ENCODE assay signal across 8 cellular contexts in genomic region chr7:134513169-134513752, GRCh38. TPM values are rescaled to one million over a fixed set of nuclear protein-coding genes. Genes with fewer than 3 reads are reported as not detected.
A peak's percentile ranks its signal among the peaks of the same experiment; 100 is the strongest.
DNase-seq lines count a peak whose midpoint lies in the region; ATAC-seq and TF ChIP-seq lines count a peak whose summit lies in the region.

No MANE protein-coding gene starts in this region.

- DNase-seq in Caki2 (ENCODE audit: low read depth) (peak; percentile 55), NCI-H2171 (lab: John Stamatoyannopoulos, UW) (peak; percentile 16), fibroblast of peridontal ligament (ENCODE audit: extremely low read depth) (peak; percentile 70), osteoblast (ENCODE audit: insufficient read length, low spot score, missing footprints) (peak; percentile 30)
- peak; percentile 61 for DNase-seq in activated CD8-positive, alpha-beta memory T cell treated with anti-CD3 and anti-CD28 coated beads for 24 hours
- no peak for DNase-seq in NK-92 treated with Interleukin-12 subunit alpha and Interleukin-12 subunit beta, amount 100 ng/mL, for 24 hours (lab: John Stamatoyannopoulos, UW)

- H3K9me3 ChIP-seq in osteoblast (ENCODE audit: low read depth, low read length): no peaks in the 10 kb centered on the region

- no peaks in the 10 kb centered on the region for H3K79me2 ChIP-seq in osteoblast (ENCODE audit: insufficient read depth, low read length)

- H4K20me1 ChIP-seq in osteoblast (ENCODE audit: insufficient read depth, low read length): no peaks in the 10 kb centered on the region

- in situ Hi-C loops in Caki2 (cut with HindIII; ENCODE audit: low pct_unique_long_range_greater_than_20kb, low sequenced_read_pairs): no loop called here

- no peaks in the 10 kb centered on the region for H3K27me3 ChIP-seq in osteoblast (ENCODE audit: insufficient read depth, low read length)

- no peak overlapping the region for H3K4me3 ChIP-seq in osteoblast (ENCODE audit: insufficient read depth, low read length)

- TF ChIP-seq CTCF in osteoblast (IDR thresholded peaks at IDR 0.05; ENCODE audit: extremely low read depth, low read depth, low read length): peak; percentile 69

- H3K27ac ChIP-seq in osteoblast (ENCODE audit: low read depth, low read length): no peak overlapping the region

- peak; percentile 49 for ATAC-seq in GM19467 (IDR thresholded peaks at IDR 0.05; ENCODE audit: unreplicated experiment)
- no peak for ATAC-seq in GM21723 (IDR thresholded peaks at IDR 0.05; ENCODE audit: unreplicated experiment)

- no peak overlapping the region for H3K4me2 ChIP-seq in osteoblast (ENCODE audit: insufficient read depth, low read length)

- H2AFZ ChIP-seq in osteoblast (ENCODE audit: low read length): no peak overlapping the region

- no peaks in the 10 kb centered on the region for H3K36me3 ChIP-seq in osteoblast (ENCODE audit: insufficient read depth, low read length)

- H3K4me1 ChIP-seq in osteoblast (ENCODE audit: insufficient read depth, low read length): peaks cover 23% of the 10 kb centered on the region

RNA-seq across cellular contexts. Expression of gene AKR1B10, which starts 14.1 kb away (rescaled TPM):
- 4,788 and 4,821 TPM in 2 replicates for total RNA-seq in Caki2 (2014; rRNA removed; shearing (Covaris generic); ENCODE audit: low replicate concordance)
- 1.4 and 2.4 TPM in 2 replicates for total RNA-seq in osteoblast

RNA-seq across cellular contexts. Expression of gene AKR1B15, which starts 35.6 kb away (rescaled TPM):
- total RNA-seq in Caki2 (2014; rRNA removed; shearing (Covaris generic); ENCODE audit: low replicate concordance): 0.72 and 4.3 TPM in 2 replicates
- total RNA-seq in osteoblast: 0.29 and 0.36 TPM in 2 replicates

RNA-seq across cellular contexts. Expression of gene AKR1B1, which starts 54.4 kb away (rescaled TPM):
- total RNA-seq in Caki2 (2014; rRNA removed; shearing (Covaris generic); ENCODE audit: low replicate concordance): 2,179 and 2,713 TPM in 2 replicates
- total RNA-seq in osteoblast: 85.8 and 86.6 TPM in 2 replicates

Comparison
In these comparisons a context has a peak if more than half of its experiments do, and no peak if none do; other contexts are left out.
1. RNA of gene AKR1B10, which starts 14.1 kb away (total RNA-seq): 4,788 to 4,821 TPM in Caki2; 1.4 to 2.4 TPM in osteoblast; every median in the first group is over 1,000 times any median in the second.
2. RNA of gene AKR1B1, which starts 54.4 kb away (total RNA-seq): 2,179 to 2,713 TPM in Caki2; 85.8 to 86.6 TPM in osteoblast; every median in the first group is over 10 times any median in the second.